ENCODE assay signal across 21 cellular contexts in the genomic region with DNA sequence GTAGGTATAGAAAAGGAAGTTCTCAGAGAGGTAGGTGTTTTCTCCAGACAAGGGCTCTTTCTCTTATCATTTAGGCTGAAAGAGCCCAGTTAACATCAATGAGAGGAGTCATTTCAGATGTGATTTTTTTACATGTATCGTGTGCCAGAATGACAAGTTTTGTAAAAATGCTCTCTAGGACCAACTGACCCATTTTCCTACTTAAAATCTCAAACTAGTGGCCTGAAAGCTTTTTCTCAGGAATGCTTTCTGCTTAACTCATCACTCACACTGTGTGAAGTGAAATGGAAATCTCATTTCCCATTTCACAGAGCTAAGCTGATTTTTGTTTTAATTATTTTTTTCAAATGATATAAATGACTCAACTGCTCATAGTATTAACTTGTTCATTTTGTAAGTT.
"Had no signal": no experiment of that assay in that cellular context is flagged by ENCODE, and none has a peak within 500 bp of the region (broad histone marks: within the 10 kb centered on the region; RNA-seq: fewer than 3 reads in every experiment).

No MANE protein-coding gene starts in this region.

- H3K4me3 ChIP-seq: body of pancreas, left lung, lung, ovary, skin epidermis, thoracic aorta had no signal

- H3K27me3 ChIP-seq: body of pancreas, foreskin keratinocyte, left lung, ovary had no signal

- H3K36me3 ChIP-seq: left lung, ovary, thoracic aorta had no signal

- DNase-seq: activated B cell treated with CpG ODN at 0.5 μM for 24 hours; activated CD4-positive, alpha-beta memory T cell treated with anti-CD3 and anti-CD28 coated beads for 36 hours; activated CD4-positive, alpha-beta T cell treated with anti-CD3 and anti-CD28 coated beads for 36 hours; activated effector memory CD4-positive, alpha-beta T cell treated with Interleukin-2 at 50 U/mL for 16 hours; activated naive CD4-positive, alpha-beta T cell treated with anti-CD3 and anti-CD28 coated beads for 36 hours; activated naive CD8-positive, alpha-beta T cell treated with anti-CD3 and anti-CD28 coated beads, Interleukin-2, amount 10 ng/mL, durations not matched to agents 7 days and 5 days; activated T-cell treated with anti-CD3 and anti-CD28 coated beads, Interleukin-2, amount 50 U/mL, for 72 hours; amygdala; body of pancreas; foreskin keratinocyte; left lung; natural killer cell; ovary; right cardiac atrium; stimulated activated CD4-positive, alpha-beta T cell treated with anti-CD3 and anti-CD28 coated beads, Interleukin-1b, Interleukin-23, amount 100 ng/mL, for 48 hours; T-helper 1 cell had no signal

- H3K9me3 ChIP-seq: body of pancreas, left lung, ovary, thoracic aorta had no signal

- H3K4me1 ChIP-seq: foreskin keratinocyte had no signal

- ATAC-seq: activated CD4-positive, alpha-beta T cell treated with anti-CD3 and anti-CD28 coated beads for 36 hours; activated T-cell treated with anti-CD3 and anti-CD28 coated beads, Interleukin-2, amount 50 U/mL, for 72 hours; body of pancreas; foreskin keratinocyte; left lung; natural killer cell; right cardiac atrium; stimulated activated memory B cell treated with anti-CD40 and anti-IgM and Interleukin-4, amounts not matched to agents 10 μg/mL and 1 μg/mL and 100 μg/mL, for 72 hours had no signal

- H3K27ac ChIP-seq: body of pancreas, epithelial cell of prostate, foreskin keratinocyte, left lung, ovary, skin epidermis, thoracic aorta had no signal
